Comparison of ENCODE assay signal across 10 cellular contexts in the genomic region with DNA sequence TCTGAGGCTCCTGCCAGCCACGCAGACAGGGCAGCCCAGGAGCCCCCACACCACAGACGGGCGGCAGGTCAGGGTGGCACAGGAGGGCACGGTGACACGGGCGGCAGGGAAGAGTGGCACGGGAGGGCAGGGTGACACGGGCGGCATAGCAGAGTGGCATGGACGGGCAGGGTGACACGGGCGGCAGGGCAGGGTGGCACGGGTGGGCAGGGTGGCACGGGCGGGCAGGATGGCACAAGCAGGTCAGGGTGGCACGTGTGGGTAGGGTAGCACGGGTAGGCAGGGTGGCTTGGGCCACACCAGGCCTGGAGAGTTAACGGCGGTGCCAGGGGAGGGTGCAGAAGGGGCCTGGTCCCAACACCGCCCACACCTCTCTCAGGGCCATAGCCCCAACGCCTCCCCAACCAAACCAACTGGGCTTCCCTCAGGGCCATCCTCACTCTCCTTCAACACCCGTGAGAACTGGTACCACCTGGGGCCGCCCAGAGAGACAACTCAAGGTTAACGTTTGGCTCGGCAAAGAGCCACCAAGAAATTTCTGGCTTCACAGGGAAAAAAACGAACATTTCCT. TPM values are rescaled to one million over a fixed set of nuclear protein-coding genes. Genes with fewer than 3 reads are reported as not detected.
DNase-seq lines count a peak whose midpoint lies in the region; ATAC-seq and TF ChIP-seq lines count a peak whose summit lies in the region.
"Had no signal": no experiment of that assay in that cellular context is flagged by ENCODE, and none has a peak within 500 bp of the region (broad histone marks: within the 10 kb centered on the region; RNA-seq: fewer than 3 reads in every experiment).

No MANE protein-coding gene starts in this region.

- H3K18ac ChIP-seq in IMR-90 (ENCODE audit: low read depth, low read length): no peak overlapping the region

- H3K36me3 ChIP-seq in BE2C: peaks cover 10% of the 10 kb centered on the region
- H3K36me3 ChIP-seq in IMR-90 (ENCODE audit: control insufficient read depth, insufficient read depth, low read length): peaks cover 18% of the 10 kb centered on the region

- no TSS peak for BruUV-seq in IMR-90 (replicated peaks; lab: Mats Ljungman, UMichigan)

- H3K14ac ChIP-seq in IMR-90 (replicated peaks; ENCODE audit: low read depth, low read length): no peak overlapping the region

- no peaks in the 10 kb centered on the region for H3K27me3 Mint-ChIP-seq in central memory CD8-positive, alpha-beta T cell
- peaks cover under 1% of the 10 kb centered on the region for H3K27me3 Mint-ChIP-seq in nephron (ENCODE audit: low read depth)

- peaks cover 34% of the 10 kb centered on the region for H3K9me1 ChIP-seq in IMR-90 (ENCODE audit: insufficient read depth, low read length)

- peaks cover 63% of the 10 kb centered on the region for H3K4me1 Mint-ChIP-seq in central memory CD8-positive, alpha-beta T cell
- H3K4me1 Mint-ChIP-seq in nephron: peaks cover 30% of the 10 kb centered on the region

- TF ChIP-seq POLR2A in IMR-90 (IDR thresholded peaks at IDR 0.05; ENCODE audit: low read depth, low read length): no peak

- no peak for ATAC-seq in IMR-90 (ENCODE audit: low read depth)
- ATAC-seq in central memory CD8-positive, alpha-beta T cell (replicated peaks; ENCODE audit: extremely low read depth, poor library complexity, severe bottlenecking): no peak
- ATAC-seq in GM21390 (IDR thresholded peaks at IDR 0.05; ENCODE audit: unreplicated experiment): no peak
- no peak for ATAC-seq in foreskin keratinocyte
- no peak for ATAC-seq in HG02981 (IDR thresholded peaks at IDR 0.05; ENCODE audit: unreplicated experiment)
- ATAC-seq in HG02973 (IDR thresholded peaks at IDR 0.05; ENCODE audit: unreplicated experiment): no peak

- H2BK20ac ChIP-seq in IMR-90 (ENCODE audit: low read depth, low read length): no peak overlapping the region

- peak; percentile 5 for DNase-seq in BE2C
- no peak for DNase-seq in IMR-90
- no peak for DNase-seq in central memory CD8-positive, alpha-beta T cell (ENCODE audit: low spot score in 2 of 2)
- DNase-seq in foreskin keratinocyte: no peak
- DNase-seq: activated CD8-positive, alpha-beta memory T cell treated with anti-CD3 and anti-CD28 coated beads, Interleukin-2, amount 50 U/mL, for 48 hours; DMS153 had no signal

- H3K56ac ChIP-seq in IMR-90 (ENCODE audit: extremely low read depth, insufficient read depth, low read length): no peak overlapping the region

- H3K4me3 ChIP-seq in BE2C (ENCODE audit: low read depth, low read length) (no peak overlapping the region), IMR-90 (ENCODE audit: insufficient read depth, low read depth, low read length) (no peak overlapping the region)

- no peak overlapping the region for H4K91ac ChIP-seq in IMR-90 (ENCODE audit: insufficient read depth, low read depth, low read length)

- H4K8ac ChIP-seq in IMR-90 (ENCODE audit: low read depth in 2 of 2, low read length in 2 of 2): no peak overlapping the region

- H3K27ac ChIP-seq in IMR-90 (ENCODE audit: insufficient read depth, low read length) (no peak overlapping the region), foreskin keratinocyte (no peak overlapping the region)

- H2AK9ac ChIP-seq in IMR-90 (replicated peaks; ENCODE audit: low read depth, low read length, poor library complexity): no peak overlapping the region

- POLR2A ChIA-PET in IMR-90 (lab: Charles Lee; ENCODE audit: unreplicated experiment): no interaction called here

- TF ChIP-seq RAD21 in IMR-90 (IDR thresholded peaks at IDR 0.05; ENCODE audit: low read length): no peak

- WGBS in IMR-90 (ENCODE audit: extremely low coverage in 2 of 2, insufficient read length in 1 of 2), 2 experiments: 88% methylated on average over 11 of the region's 26 CpGs; no CpG with 5 or more reads in 1 of the 2 experiments

- no peak overlapping the region for H3K4ac ChIP-seq in IMR-90 (ENCODE audit: low read depth, low read length)

- peaks cover 28% of the 10 kb centered on the region for H3K36me3 Mint-ChIP-seq in central memory CD8-positive, alpha-beta T cell (ENCODE audit: insufficient read depth)
- H3K36me3 Mint-ChIP-seq in nephron (ENCODE audit: low read depth): peaks cover 16% of the 10 kb centered on the region

- H3K27me3 ChIP-seq in BE2C (no peaks in the 10 kb centered on the region), IMR-90 (ENCODE audit: control insufficient read depth, insufficient read depth, low read length) (no peaks in the 10 kb centered on the region), foreskin keratinocyte (no peaks in the 10 kb centered on the region)

- H3K27ac Mint-ChIP-seq in central memory CD8-positive, alpha-beta T cell (ENCODE audit: low read depth): peak overlapping the region; percentile 94
- H3K27ac Mint-ChIP-seq in nephron: peak overlapping the region; percentile 91 to 99 (median 97)

- intact Hi-C loops in IMR-90 (cut with micrococcal nuclease): no loop called here

- no peak overlapping the region for H3K4me2 ChIP-seq in IMR-90 (ENCODE audit: low read depth, low read length)

- dilution Hi-C loops in IMR-90 (cut with HindIII; ENCODE audit: low sequenced_read_pairs, unreplicated experiment): no loop called here

- H4K5ac ChIP-seq in IMR-90 (ENCODE audit: low read depth, low read length): no peak overlapping the region

- H2BK5ac ChIP-seq in IMR-90 (ENCODE audit: low read depth, low read length, poor library complexity, severe bottlenecking): no peak overlapping the region

- no peaks in the 10 kb centered on the region for H3K9me3 Mint-ChIP-seq in central memory CD8-positive, alpha-beta T cell
- peaks cover 1% of the 10 kb centered on the region for H3K9me3 Mint-ChIP-seq in nephron

- H2AFZ ChIP-seq in IMR-90 (replicated peaks; ENCODE audit: low read length, poor library complexity): no peak overlapping the region

- peaks cover 10 to 61% of the 10 kb centered on the region in 2 experiments for H3K79me1 ChIP-seq in IMR-90 (ENCODE audit: low read depth in 1 of 2, low read length in 2 of 2)

- H3K9me3 ChIP-seq in BE2C: no peaks in the 10 kb centered on the region; the same call in 1 of the 2 replicates
- H3K9me3 ChIP-seq in IMR-90 (ENCODE audit: control insufficient read depth, insufficient read depth, low read length): no peaks in the 10 kb centered on the region; the same call in 1 of the 2 replicates

- H2AK5ac ChIP-seq in IMR-90 (ENCODE audit: low read depth, low read length): peak overlapping the region; percentile 12; the same call in 1 of the 2 replicates

- CTCF ChIA-PET in IMR-90 (lab: Yijun Ruan, JAX): no interaction called here

- peaks cover 69% of the 10 kb centered on the region for H4K20me1 ChIP-seq in IMR-90 (ENCODE audit: insufficient read depth, low read length)

- in situ Hi-C loops in IMR-90 (cut with MboI; ENCODE audit: low sequenced_read_pairs): no loop called here

- no peak overlapping the region for H3K9ac ChIP-seq in IMR-90 (ENCODE audit: low read depth, low read length)

- H3K23ac ChIP-seq in IMR-90 (ENCODE audit: low read depth, low read length): no peak overlapping the region

- no peak for TF ChIP-seq CTCF in BE2C (IDR thresholded peaks at IDR 0.05; ENCODE audit: low read depth, low read length)
- no peak for TF ChIP-seq CTCF in IMR-90 (conservative IDR thresholded peaks at IDR 0.05; ENCODE audit: low read depth, low read length)
- no peak for TF ChIP-seq CTCF in nephron (IDR thresholded peaks at IDR 0.05; ENCODE audit: unreplicated experiment in 3 of 3)
- no peak for TF ChIP-seq CTCF in foreskin keratinocyte (conservative IDR thresholded peaks at IDR 0.05)

- H3K4me1 ChIP-seq in BE2C (0 out of 2 replicates have a peak, but pooled peaks cover 5% of the 10 kb centered on the region), IMR-90 (ENCODE audit: control insufficient read depth, insufficient read depth, low read length) (peaks cover 19% of the 10 kb centered on the region), foreskin keratinocyte (peaks cover 17% of the 10 kb centered on the region)

- no peak overlapping the region for H2BK15ac ChIP-seq in IMR-90 (ENCODE audit: low read depth, low read length)

- H2BK120ac ChIP-seq in IMR-90 (ENCODE audit: low read depth, low read length): no peak overlapping the region

- H3K4me3 Mint-ChIP-seq in central memory CD8-positive, alpha-beta T cell: peak overlapping the region; percentile 89
- peak overlapping the region; percentile 91 to 95 (median 94) for H3K4me3 Mint-ChIP-seq in nephron

TF ChIP-seq in IMR-90, 13 proteins besides CTCF, POLR2A, EP300 and RAD21:
- TF ChIP-seq RCOR1 (IDR thresholded peaks at IDR 0.05; ENCODE audit: insufficient replicate concordance, low read length): no peak

RNA-seq across cellular contexts. Expression of gene CTBP1, which starts 3.4 kb away (rescaled TPM):
- 352 TPM for polyA plus RNA-seq in BE2C (2012; ENCODE audit: insufficient read depth, insufficient read length, low read depth)
- 147 TPM in 2 replicates for total RNA-seq in IMR-90 (2012; rRNA removed)
- 212 and 237 TPM in 2 replicates for polyA plus RNA-seq in IMR-90 (2012; rRNA removed)
- polyA plus RNA-seq in IMR-90 (2012; cell fraction: cytosol; rRNA removed): 167 and 315 TPM in 2 replicates
- 377 and 892 TPM in 2 replicates for polyA plus RNA-seq in IMR-90 (2012; cell fraction: nucleus; rRNA removed; ENCODE audit: low replicate concordance)
- total RNA-seq in foreskin keratinocyte: 106 and 114 TPM in 2 replicates
- polyA plus RNA-seq in foreskin keratinocyte: 69.9 and 73.0 TPM in 2 replicates

RNA-seq across cellular contexts. Expression of gene MAEA, which starts 44.1 kb away (rescaled TPM):
- polyA plus RNA-seq in BE2C (2012; ENCODE audit: insufficient read depth, insufficient read length, low read depth): 247 TPM
- total RNA-seq in IMR-90 (2012; rRNA removed) (61.5 and 77.2 TPM in 2 replicates), foreskin keratinocyte (80.6 and 86.1 TPM in 2 replicates)
- polyA plus RNA-seq in IMR-90 (2012; rRNA removed) (108 and 120 TPM in 2 replicates), foreskin keratinocyte (61.4 and 70.2 TPM in 2 replicates)
- 108 and 119 TPM in 2 replicates for polyA plus RNA-seq in IMR-90 (2012; cell fraction: cytosol; rRNA removed)
- polyA plus RNA-seq in IMR-90 (2012; cell fraction: nucleus; rRNA removed; ENCODE audit: low replicate concordance): 179 and 309 TPM in 2 replicates
